In the genomic region with DNA sequence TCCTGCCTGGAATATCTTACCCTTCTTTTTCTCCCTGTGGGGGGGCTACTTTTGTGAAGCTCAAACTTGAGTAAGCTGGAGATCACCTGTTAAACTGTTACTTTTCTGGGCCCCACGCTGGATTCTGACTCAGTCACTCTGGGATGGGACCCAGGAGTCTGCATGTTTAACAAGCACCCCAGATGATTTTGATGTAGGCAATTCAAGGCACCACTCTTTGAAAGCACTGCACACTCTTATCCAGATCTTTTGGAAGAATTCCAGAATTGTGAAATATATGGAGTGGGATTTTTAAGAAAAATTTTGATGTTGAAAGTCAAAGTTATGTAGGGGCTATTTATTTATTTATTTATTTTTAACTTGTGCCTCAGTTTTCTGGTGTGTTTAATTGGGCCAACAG, we compare ENCODE assay signal across 20 cellular contexts. TPM values are rescaled to one million over a fixed set of nuclear protein-coding genes. Genes with fewer than 3 reads are reported as not detected.
"Had no signal": no experiment of that assay in that cellular context is flagged by ENCODE, and none has a peak within 500 bp of the region (broad histone marks: within the 10 kb centered on the region; RNA-seq: fewer than 3 reads in every experiment).

No MANE protein-coding gene starts in this region.

- DNase-seq: activated CD4-positive, alpha-beta memory T cell treated with anti-CD3 and anti-CD28 coated beads, Interleukin-2, amount 10 ng/mL, durations not matched to agents 7 days and 5 days; activated naive CD4-positive, alpha-beta T cell treated with anti-CD3 and anti-CD28 coated beads, Interleukin-2, amount 10 ng/mL, durations not matched to agents 7 days and 5 days; activated T-cell treated with anti-CD3 and anti-CD28 coated beads, Interleukin-2, amount 50 U/mL, for 24 hours; amniotic stem cell; cortex of kidney; effector CD4-positive, alpha-beta T cell; left ventricle myocardium inferior; mucosa of descending colon; naive thymus-derived CD4-positive, alpha-beta T cell; posterior cingulate gyrus; right cardiac atrium; stimulated activated naive CD8-positive, alpha-beta T cell treated with anti-CD3 and anti-CD28 coated beads, Interleukin-15, Interleukin-2, amounts not matched to agents 100 U/mL and 50 U/mL, for 24 hours; trophoblast cell; WERI-Rb-1 had no signal

- ATAC-seq: mucosa of descending colon; naive thymus-derived CD4-positive, alpha-beta T cell; right cardiac atrium; stimulated activated naive CD8-positive, alpha-beta T cell treated with anti-CD3 and anti-CD28 coated beads, Interleukin-15, Interleukin-2, amounts not matched to agents 100 U/mL and 50 U/mL, for 24 hours had no signal

- H3K27ac ChIP-seq: esophagus muscularis mucosa, left ventricle myocardium inferior, neutrophil, suprapubic skin, WERI-Rb-1 had no signal

- H3K27me3 ChIP-seq: esophagus muscularis mucosa, suprapubic skin had no signal

- FAIRE-seq: keratinocyte had no signal

- H3K36me3 Mint-ChIP-seq: activated naive CD4-positive, alpha-beta T cell treated with anti-CD3 and anti-CD28 coated beads, Interleukin-2, amount 10 ng/mL, durations not matched to agents 7 days and 5 days; brain; naive thymus-derived CD4-positive, alpha-beta T cell had no signal

- H3K4me1 ChIP-seq: esophagus muscularis mucosa, left ventricle myocardium inferior, suprapubic skin had no signal

- H3K27ac Mint-ChIP-seq: activated CD4-positive, alpha-beta memory T cell treated with anti-CD3 and anti-CD28 coated beads, Interleukin-2, amount 10 ng/mL, durations not matched to agents 7 days and 5 days; activated naive CD4-positive, alpha-beta T cell treated with anti-CD3 and anti-CD28 coated beads, Interleukin-2, amount 10 ng/mL, durations not matched to agents 7 days and 5 days; activated T-cell treated with anti-CD3 and anti-CD28 coated beads, Interleukin-2, amount 50 U/mL, for 24 hours; naive thymus-derived CD4-positive, alpha-beta T cell had no signal

- H3K4me3 Mint-ChIP-seq: activated CD4-positive, alpha-beta memory T cell treated with anti-CD3 and anti-CD28 coated beads, Interleukin-2, amount 10 ng/mL, durations not matched to agents 7 days and 5 days; activated naive CD4-positive, alpha-beta T cell treated with anti-CD3 and anti-CD28 coated beads, Interleukin-2, amount 10 ng/mL, durations not matched to agents 7 days and 5 days; activated T-cell treated with anti-CD3 and anti-CD28 coated beads, Interleukin-2, amount 50 U/mL, for 24 hours; brain; central memory CD8-positive, alpha-beta T cell; naive thymus-derived CD4-positive, alpha-beta T cell had no signal

- H3K9me3 ChIP-seq: esophagus muscularis mucosa, mucosa of descending colon, neutrophil, suprapubic skin had no signal

- H3K36me3 ChIP-seq: esophagus muscularis mucosa, left ventricle myocardium inferior, neutrophil, suprapubic skin, WERI-Rb-1 had no signal

- H3K9me3 Mint-ChIP-seq: activated CD4-positive, alpha-beta memory T cell treated with anti-CD3 and anti-CD28 coated beads, Interleukin-2, amount 10 ng/mL, durations not matched to agents 7 days and 5 days; activated naive CD4-positive, alpha-beta T cell treated with anti-CD3 and anti-CD28 coated beads, Interleukin-2, amount 10 ng/mL, durations not matched to agents 7 days and 5 days; activated T-cell treated with anti-CD3 and anti-CD28 coated beads, Interleukin-2, amount 50 U/mL, for 24 hours; brain had no signal

- H3K4me3 ChIP-seq: esophagus muscularis mucosa, left ventricle myocardium inferior, mucosa of descending colon, suprapubic skin had no signal

- H3K27me3 Mint-ChIP-seq: activated naive CD4-positive, alpha-beta T cell treated with anti-CD3 and anti-CD28 coated beads, Interleukin-2, amount 10 ng/mL, durations not matched to agents 7 days and 5 days; brain had no signal

- H3K4me1 Mint-ChIP-seq: activated CD4-positive, alpha-beta memory T cell treated with anti-CD3 and anti-CD28 coated beads, Interleukin-2, amount 10 ng/mL, durations not matched to agents 7 days and 5 days; activated naive CD4-positive, alpha-beta T cell treated with anti-CD3 and anti-CD28 coated beads, Interleukin-2, amount 10 ng/mL, durations not matched to agents 7 days and 5 days; central memory CD8-positive, alpha-beta T cell; naive thymus-derived CD4-positive, alpha-beta T cell had no signal

RNA-seq across cellular contexts. Expression of gene IGF1, which starts 46.3 kb away (rescaled TPM):
- polyA plus RNA-seq: keratinocyte; naive thymus-derived CD4-positive, alpha-beta T cell had no signal
